1 cellular context compared by ENCODE assay signal in genomic region chr20:37316775-37317170, GRCh38.
TF ChIP-seq lines count a peak whose summit lies in the region.

No MANE protein-coding gene starts in this region.

TF ChIP-seq in H1, 55 proteins besides CTCF, POLR2A, EP300 and RAD21:
- TF ChIP-seq EGR1 (IDR thresholded peaks at IDR 0.05; ENCODE audit: borderline replicate concordance, low read depth, low read length) (no peak), CTBP2 (IDR thresholded peaks at IDR 0.05; ENCODE audit: borderline replicate concordance, insufficient read depth, insufficient read length, low read length) (no peak), POU5F1 (IDR thresholded peaks at IDR 0.05; ENCODE audit: low read depth, low read length) (no peak), ATF2 (IDR thresholded peaks at IDR 0.05; ENCODE audit: low read length) (no peak), ASH2L (IDR thresholded peaks at IDR 0.05; ENCODE audit: low read length) (no peak), BACH1 (IDR thresholded peaks at IDR 0.05; ENCODE audit: low read length) (no peak), RFX5 (IDR thresholded peaks at IDR 0.05; ENCODE audit: borderline replicate concordance, low read depth, low read length) (no peak), CBX5 (IDR thresholded peaks at IDR 0.05; ENCODE audit: low read depth, low read length) (no peak)
- TF ChIP-seq, protein P1, sequence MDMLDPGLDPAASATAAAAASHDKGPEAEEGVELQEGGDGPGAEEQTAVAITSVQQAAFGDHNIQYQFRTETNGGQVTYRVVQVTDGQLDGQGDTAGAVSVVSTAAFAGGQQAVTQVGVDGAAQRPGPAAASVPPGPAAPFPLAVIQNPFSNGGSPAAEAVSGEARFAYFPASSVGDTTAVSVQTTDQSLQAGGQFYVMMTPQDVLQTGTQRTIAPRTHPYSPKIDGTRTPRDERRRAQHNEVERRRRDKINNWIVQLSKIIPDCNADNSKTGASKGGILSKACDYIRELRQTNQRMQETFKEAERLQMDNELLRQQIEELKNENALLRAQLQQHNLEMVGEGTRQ (IDR thresholded peaks at IDR 0.05; ENCODE audit: low read length), result no peak
